ENCODE assay signal across 8 cellular contexts in genomic region chr12:132954471-132955048, GRCh38. TPM values are rescaled to one million over a fixed set of nuclear protein-coding genes. Genes with fewer than 3 reads are reported as not detected.
DNase-seq lines count a peak whose midpoint lies in the region; ATAC-seq and TF ChIP-seq lines count a peak whose summit lies in the region.

No MANE protein-coding gene starts in this region.

- H3K14ac ChIP-seq in neuronal stem cell (ENCODE audit: low read length), result no peak overlapping the region

- WGBS in ectodermal cell, 2 experiments, result 92 to 94% methylated on average over 14 of the region's 14 CpGs
- no CpG with 5 or more reads among the region's 14 CpGs for WGBS in neuronal stem cell (ENCODE audit: extremely low coverage in 2 of 2, insufficient read length in 2 of 2, insufficient replicate concordance in 1 of 2), 2 donors

- POLR2A ChIA-PET in CD4-positive, alpha-beta T cell (lab: Charles Lee), result interaction anchor here (2.8 kb wide), 1 partner anchor 32 kb away, joined by 19 read pairs; the partner anchor contains the start of gene ZNF26

- peak overlapping the region; percentile 80 for H3K4me3 Mint-ChIP-seq in CD4-positive, alpha-beta T cell

- intact Hi-C loops in CD4-positive, alpha-beta T cell (cut with DNase I, micrococcal nuclease), result loop anchor here in 1 of 2 experiments (2.0 to 5.0 kb wide), 3 partner anchors 42 to 192 kb away; partner anchors contain the start of genes ANKLE2 and GOLGA3

- no peak overlapping the region for H3K18ac ChIP-seq in neuronal stem cell (ENCODE audit: low read length)

- H3K9ac ChIP-seq in NT2/D1 (ENCODE audit: insufficient read length, low read depth) (peak overlapping the region; percentile 92), neuronal stem cell (ENCODE audit: low read depth, low read length, poor library complexity) (no peak overlapping the region)

- peak overlapping the region; percentile 75 for H3K4me2 ChIP-seq in neuronal stem cell (ENCODE audit: insufficient read depth, low read length, poor library complexity, severe bottlenecking)

- H3K36me3 ChIP-seq in NT2/D1 (ENCODE audit: insufficient read depth, insufficient read length, low read length) (peaks cover 14% of the 10 kb centered on the region), ectodermal cell (ENCODE audit: control insufficient read depth, insufficient read depth, low read length) (peaks cover 6% of the 10 kb centered on the region), neuronal stem cell (replicated peaks in 1 of 2; ENCODE audit: control insufficient read depth in 2 of 2, insufficient read depth in 2 of 2, low read length in 2 of 2) (peaks cover 8 to 12% of the 10 kb centered on the region in 2 donors)

- no peak overlapping the region for H4K91ac ChIP-seq in neuronal stem cell (ENCODE audit: low read depth, low read length, poor library complexity)

- CTCF ChIA-PET in CD4-positive, alpha-beta T cell (lab: Charles Lee), result no interaction called here

- peaks cover 1% of the 10 kb centered on the region for H3K9me3 Mint-ChIP-seq in CD4-positive, alpha-beta T cell

- H3K4me3 ChIP-seq in NT2/D1 (ENCODE audit: insufficient read length, low read depth) (peak overlapping the region; percentile 60), ectodermal cell (ENCODE audit: insufficient read depth, low read depth, low read length) (peak overlapping the region; percentile 78), neuronal stem cell (ENCODE audit: low read length in 2 of 2) (peak overlapping the region in 1 of 2 donors; percentile 60)

- H2BK15ac ChIP-seq in neuronal stem cell (ENCODE audit: low read length), result no peak overlapping the region

- no peak overlapping the region for H2BK120ac ChIP-seq in neuronal stem cell (ENCODE audit: low read depth, low read length)

- peaks cover 32% of the 10 kb centered on the region for H3K36me3 Mint-ChIP-seq in CD4-positive, alpha-beta T cell (ENCODE audit: low read depth)

- TF ChIP-seq CTCF in CD4-positive, alpha-beta T cell (IDR thresholded peaks at IDR 0.05), result no peak

- no peak overlapping the region for H2AK5ac ChIP-seq in neuronal stem cell (ENCODE audit: low read depth, low read length)

- H3K27me3 Mint-ChIP-seq in CD4-positive, alpha-beta T cell, result no peaks in the 10 kb centered on the region

- no peak for ATAC-seq in CD4-positive, alpha-beta T cell (ENCODE audit: poor library complexity)
- ATAC-seq in GM21619 (IDR thresholded peaks at IDR 0.05; ENCODE audit: unreplicated experiment) (no peak), HG03521 (IDR thresholded peaks at IDR 0.05; ENCODE audit: unreplicated experiment) (no peak), GM21723 (IDR thresholded peaks at IDR 0.05; ENCODE audit: unreplicated experiment) (no peak)

- no peak overlapping the region for H3K27ac ChIP-seq in CD4-positive, alpha-beta T cell (ENCODE audit: low read depth, low read length)
- H3K27ac ChIP-seq in ectodermal cell (ENCODE audit: insufficient read depth, low read depth, low read length, poor library complexity, severe bottlenecking) (no peak overlapping the region), neuronal stem cell (replicated peaks; ENCODE audit: low read length) (no peak overlapping the region)

- H3K4me1 ChIP-seq in NT2/D1 (ENCODE audit: insufficient read depth, insufficient read length) (peaks cover 2% of the 10 kb centered on the region), ectodermal cell (ENCODE audit: control insufficient read depth, insufficient read depth, low read length) (no peaks in the 10 kb centered on the region), neuronal stem cell (ENCODE audit: control insufficient read depth in 2 of 2, insufficient read depth in 1 of 2, low read depth in 1 of 2, low read length in 2 of 2) (peaks cover 0 to 6% of the 10 kb centered on the region in 2 donors)

- H2BK5ac ChIP-seq in neuronal stem cell (ENCODE audit: low read length), result peak overlapping the region; percentile 42

- H3K23ac ChIP-seq in neuronal stem cell (ENCODE audit: low read depth, low read length, poor library complexity), result no peak overlapping the region

- H2BK12ac ChIP-seq in neuronal stem cell (ENCODE audit: low read length), result no peak overlapping the region

- H3K27ac Mint-ChIP-seq in CD4-positive, alpha-beta T cell, result peak overlapping the region; percentile 89

- H2AFZ ChIP-seq in neuronal stem cell (ENCODE audit: low read length), result no peak overlapping the region

- no peaks in the 10 kb centered on the region for H3K27me3 ChIP-seq in CD4-positive, alpha-beta T cell (ENCODE audit: control insufficient read depth, insufficient read depth, low read length)
- H3K27me3 ChIP-seq in NT2/D1 (ENCODE audit: insufficient read depth, insufficient read length), result no peaks in the 10 kb centered on the region
- H3K27me3 ChIP-seq in ectodermal cell (ENCODE audit: control insufficient read depth, insufficient read depth, low read length, poor library complexity, severe bottlenecking), result no peaks in the 10 kb centered on the region
- no peaks in the 10 kb centered on the region for H3K27me3 ChIP-seq in neuronal stem cell (ENCODE audit: control insufficient read depth in 3 of 3, insufficient read depth in 3 of 3, low read depth in 1 of 3, low read length in 3 of 3)

- no peak overlapping the region for H3K4ac ChIP-seq in neuronal stem cell (ENCODE audit: low read length)

- peaks cover 12% of the 10 kb centered on the region for H3K79me1 ChIP-seq in neuronal stem cell (ENCODE audit: low read depth, low read length)

- peaks cover 29% of the 10 kb centered on the region for H3K4me1 Mint-ChIP-seq in CD4-positive, alpha-beta T cell (ENCODE audit: low read depth)

- no peak for DNase-seq in CD4-positive, alpha-beta T cell
- DNase-seq in NT2/D1 (ENCODE audit: low read depth, low spot score), result no peak
- no peak for DNase-seq in neuronal stem cell (ENCODE audit: low spot score)
- no peak for DNase-seq in NCI-H510A treated with DMSO at 0.1 percent for 48 hours (lab: John Stamatoyannopoulos, UW)

- no peak overlapping the region for H4K8ac ChIP-seq in neuronal stem cell (ENCODE audit: low read depth, low read length)

- peaks cover 6% of the 10 kb centered on the region for H3K9me3 ChIP-seq in CD4-positive, alpha-beta T cell (ENCODE audit: control insufficient read depth, low read length)
- H3K9me3 ChIP-seq in NT2/D1 (ENCODE audit: insufficient read depth, low read length) (peaks cover 27% of the 10 kb centered on the region; the same call in 1 of the 2 replicates), ectodermal cell (ENCODE audit: control insufficient read depth, low read length) (peaks cover 18% of the 10 kb centered on the region), neuronal stem cell (replicated peaks in 1 of 2; ENCODE audit: control insufficient read depth in 2 of 2, insufficient read depth in 1 of 2, low read depth in 1 of 2, low read length in 2 of 2) (peaks cover 36 to 64% of the 10 kb centered on the region in 2 donors)

RNA-seq across cellular contexts. Expression of gene ZNF605, which starts 1.5 kb away (rescaled TPM):
- 1 to 10 TPM; 5.3 to 5.8 TPM for total RNA-seq in CD4-positive, alpha-beta T cell
- polyA plus RNA-seq in ectodermal cell (2013, experiment 1 of 4), result 16.6 TPM
- polyA plus RNA-seq in ectodermal cell (2013, experiment 2 of 4), result 20.9 TPM
- 13.9 TPM for polyA plus RNA-seq in ectodermal cell (2013, experiment 3 of 4)
- polyA plus RNA-seq in ectodermal cell (2013, experiment 4 of 4), result 13.4 TPM
- polyA plus RNA-seq in neuronal stem cell (2013, experiment 1 of 2), result 10.4 TPM
- 9.8 TPM for polyA plus RNA-seq in neuronal stem cell (2013, experiment 2 of 2)

RNA-seq across cellular contexts. Expression of gene ZNF26, which starts 31.6 kb away (rescaled TPM):
- total RNA-seq in CD4-positive, alpha-beta T cell, result 10 to 100 TPM; 29.1 to 31.9 TPM
- 9.8 TPM for polyA plus RNA-seq in ectodermal cell (2013, experiment 1 of 4)
- polyA plus RNA-seq in ectodermal cell (2013, experiment 2 of 4), result 11.2 TPM
- 5.8 TPM for polyA plus RNA-seq in ectodermal cell (2013, experiment 3 of 4)
- polyA plus RNA-seq in ectodermal cell (2013, experiment 4 of 4), result 6.2 TPM
- polyA plus RNA-seq in neuronal stem cell (2013, experiment 1 of 2), result 4.7 TPM
- polyA plus RNA-seq in neuronal stem cell (2013, experiment 2 of 2), result 3.1 TPM
